In genomic region chr17:72438783-72439182, GRCh38 we compare ENCODE assay signal across 25 cellular contexts.
"Had no signal": no experiment of that assay in that cellular context is flagged by ENCODE, and none has a peak within 500 bp of the region (broad histone marks: within the 10 kb centered on the region; RNA-seq: fewer than 3 reads in every experiment).

No MANE protein-coding gene starts in this region.

- H3K79me2 ChIP-seq: parathyroid adenoma had no signal

- DNase-seq: naive thymus-derived CD4-positive, alpha-beta T cell; natural killer cell; nucleus accumbens; ovary; psoas muscle; right cardiac atrium; stimulated activated CD4-positive, alpha-beta T cell treated with anti-CD3 and anti-CD28 coated beads, Interleukin-15, amount 100 ng/mL, for 24 hours; stimulated activated CD4-positive, alpha-beta T cell treated with anti-CD3 and anti-CD28 coated beads, Interleukin-2, amount 100 ng/mL, for 24 hours; stimulated activated CD4-positive, alpha-beta T cell treated with anti-CD3 and anti-CD28 coated beads, Interleukin-2, amount 100 ng/mL, for 48 hours; stimulated activated CD4-positive, alpha-beta T cell treated with anti-CD3 and anti-CD28 coated beads, Interleukin-4, amount 100 ng/mL, for 24 hours; stimulated activated naive B cell treated with anti-CD40 and anti-IgM and Interleukin-4, amounts not matched to agents 10 μg/mL and 1 μg/mL and 100 μg/mL, for 72 hours; stimulated activated naive CD4-positive, alpha-beta T cell treated with Interleukin-2 at 50 U/mL for 16 hours; stomach; thyroid gland; trophoblast cell; upper lobe of left lung had no signal

- ATAC-seq: naive thymus-derived CD4-positive, alpha-beta T cell; natural killer cell; psoas muscle; right cardiac atrium; sciatic nerve; stimulated activated effector memory CD8-positive, alpha-beta T cell treated with anti-CD3 and anti-CD28 coated beads, Interleukin-12 subunit alpha, Interleukin-12 subunit beta, amount 100 ng/mL, for 72 hours; stimulated activated naive B cell treated with anti-CD40 and anti-IgM and Interleukin-4, amounts not matched to agents 10 μg/mL and 1 μg/mL and 100 μg/mL, for 72 hours had no signal

- H3K27me3 ChIP-seq: neutrophil, ovary, stomach, thyroid gland, tibial nerve, upper lobe of left lung, vagina had no signal

- H3K27ac ChIP-seq: neutrophil, ovary, parathyroid adenoma, psoas muscle, skin epidermis, stomach, thoracic aorta, thyroid gland, tibial nerve, upper lobe of left lung, vagina had no signal

- H3K4me2 ChIP-seq: smooth muscle cell had no signal

- H3K4me3 ChIP-seq: ovary, psoas muscle, skin epidermis, smooth muscle cell, stomach, thoracic aorta, thyroid gland, tibial nerve, upper lobe of left lung, vagina had no signal

- H3K9me3 ChIP-seq: neutrophil, ovary, psoas muscle, stomach, thoracic aorta, thyroid gland, tibial nerve, upper lobe of left lung, vagina had no signal

- H3K4me1 ChIP-seq: parathyroid adenoma, psoas muscle, thyroid gland, tibial nerve, upper lobe of left lung, vagina had no signal

- H2AFZ ChIP-seq: parathyroid adenoma had no signal

- H3K36me3 ChIP-seq: neutrophil, ovary, stomach, thoracic aorta, thyroid gland, tibial nerve, upper lobe of left lung, vagina had no signal
